In the genomic region with DNA sequence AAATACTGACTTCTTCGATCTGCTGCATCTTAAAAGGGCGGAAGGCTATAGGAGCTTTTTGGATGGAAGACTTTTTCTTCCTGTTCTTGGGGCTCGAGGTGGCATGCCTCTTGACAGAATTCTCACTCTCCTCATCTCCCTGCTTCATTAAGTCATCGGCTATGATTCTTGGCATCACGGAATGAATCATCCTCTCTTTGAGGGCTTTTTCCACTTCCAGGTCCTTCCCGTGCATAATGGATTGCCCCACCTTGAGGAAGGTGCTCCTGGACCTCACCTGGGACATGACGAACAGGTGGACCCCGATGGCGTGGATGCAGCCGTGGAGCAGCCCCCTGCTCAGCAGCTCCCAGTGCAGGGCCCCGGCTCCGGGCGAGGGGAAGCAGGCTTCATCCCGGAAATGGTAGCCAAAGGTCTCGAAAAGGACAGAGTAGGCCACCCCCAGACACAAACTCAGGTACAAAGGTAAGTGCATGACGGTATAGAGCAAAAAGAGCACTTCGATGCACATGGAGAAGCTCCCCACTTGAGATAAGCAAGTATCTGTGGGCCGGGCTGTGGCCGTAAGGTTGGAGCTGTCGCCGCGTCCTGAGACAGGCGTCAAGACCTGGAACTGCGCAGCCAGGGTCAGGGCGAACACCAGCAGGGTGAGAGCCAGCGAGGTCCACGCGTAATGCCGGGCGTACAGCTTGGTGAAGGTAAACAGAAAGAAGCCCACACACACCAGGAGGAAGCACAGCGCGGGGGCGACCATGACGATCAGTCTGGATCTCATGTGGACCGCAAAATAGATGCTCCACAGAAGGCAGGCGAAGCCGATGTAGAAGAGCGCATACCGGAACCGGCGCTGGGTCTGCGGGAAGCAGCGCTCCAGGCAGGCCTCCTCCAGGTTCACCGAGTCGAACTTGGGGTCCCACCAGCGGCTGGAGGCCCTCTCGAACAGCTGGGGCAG, we compare ENCODE assay signal across 9 cellular contexts. TPM values are rescaled to one million over a fixed set of nuclear protein-coding genes. Genes with fewer than 3 reads are reported as not detected.
DNase-seq lines count a peak whose midpoint lies in the region; ATAC-seq and TF ChIP-seq lines count a peak whose summit lies in the region.
"Had no signal": no experiment of that assay in that cellular context is flagged by ENCODE, and none has a peak within 500 bp of the region (broad histone marks: within the 10 kb centered on the region; RNA-seq: fewer than 3 reads in every experiment).

No MANE protein-coding gene starts in this region.

- no peaks in the 10 kb centered on the region for H3K9me2 ChIP-seq in MM.1S (replicated peaks; ENCODE audit: insufficient read depth, low read length)

- H3K27me3 Mint-ChIP-seq in activated naive CD4-positive, alpha-beta T cell treated with anti-CD3 and anti-CD28 coated beads, Interleukin-2, amount 50 U/mL, for 24 hours: no peaks in the 10 kb centered on the region

- intact Hi-C loops in mammary epithelial cell (cut with micrococcal nuclease): loop anchor here (1.0 to 5.0 kb wide), 5 partner anchors 62 to 218 kb away; no protein-coding TSS in a partner anchor

- no peak for ATAC-seq in HG03196 (IDR thresholded peaks at IDR 0.05; ENCODE audit: unreplicated experiment)

- peaks cover 48% of the 10 kb centered on the region for H3K4me1 Mint-ChIP-seq in activated naive CD4-positive, alpha-beta T cell treated with anti-CD3 and anti-CD28 coated beads, Interleukin-2, amount 50 U/mL, for 24 hours

- TSS peak; percentile 48 for BruUV-seq in mammary epithelial cell (replicated peaks; lab: Mats Ljungman, UMichigan)

- H3K36me3 ChIP-seq in mammary epithelial cell (ENCODE audit: insufficient read depth, low read length): no peaks in the 10 kb centered on the region
- H3K36me3 ChIP-seq in mesodermal cell (ENCODE audit: control insufficient read depth, insufficient read depth, low read length): peaks cover 11% of the 10 kb centered on the region
- H3K36me3 ChIP-seq in urinary bladder (ENCODE audit: insufficient read depth): no peaks in the 10 kb centered on the region
- no peaks in the 10 kb centered on the region for H3K36me3 ChIP-seq in MM.1S (replicated peaks; ENCODE audit: insufficient read depth, low read length)

- WGBS in mammary epithelial cell (ENCODE audit: low coverage, missing lambda C conversion rate): 93% methylated on average over 28 of the region's 47 CpGs
- 91 to 93% methylated on average over 44 to 45 of the region's 47 CpGs for WGBS in mesodermal cell (ENCODE audit: insufficient coverage in 2 of 2), 2 experiments
- 60% methylated on average over 47 of the region's 47 CpGs for WGBS in urinary bladder

- H3F3A ChIP-seq in MM.1S (ENCODE audit: insufficient read depth, low read length): no peaks in the 10 kb centered on the region

- no peaks in the 10 kb centered on the region for H3K9me3 Mint-ChIP-seq in activated naive CD4-positive, alpha-beta T cell treated with anti-CD3 and anti-CD28 coated beads, Interleukin-2, amount 50 U/mL, for 24 hours

- peak overlapping the region; percentile 70 for H3K4me2 ChIP-seq in mammary epithelial cell (ENCODE audit: insufficient read depth, low read depth, low read length)
- no peak overlapping the region for H3K4me2 ChIP-seq in MM.1S (ENCODE audit: low read depth, low read length)

- H2AFZ ChIP-seq in mammary epithelial cell (ENCODE audit: low read depth, low read length): no peak overlapping the region
- no peak overlapping the region for H2AFZ ChIP-seq in MM.1S (ENCODE audit: low read length)

- TF ChIP-seq CTCF in mammary epithelial cell (conservative IDR thresholded peaks at IDR 0.05 in 1 of 2, IDR thresholded peaks at IDR 0.05 in 1 of 2; ENCODE audit: extremely low read depth in 1 of 2, insufficient read depth in 1 of 2, low read depth in 1 of 2, low read length in 2 of 2) (no peak), MM.1S (IDR thresholded peaks at IDR 0.05; ENCODE audit: low read length) (no peak)

- H4K20me1 ChIP-seq in mammary epithelial cell (ENCODE audit: insufficient read depth, low read length) (no peaks in the 10 kb centered on the region), MM.1S (ENCODE audit: insufficient read depth, low read length) (no peaks in the 10 kb centered on the region)

- H3K36me3 Mint-ChIP-seq in activated naive CD4-positive, alpha-beta T cell treated with anti-CD3 and anti-CD28 coated beads, Interleukin-2, amount 50 U/mL, for 24 hours: no peaks in the 10 kb centered on the region

- H3K27me3 ChIP-seq in mammary epithelial cell (ENCODE audit: insufficient read depth, low read length) (no peaks in the 10 kb centered on the region), MM.1S (replicated peaks; ENCODE audit: insufficient read depth, low read length) (peaks cover 17% of the 10 kb centered on the region)

- H3K9ac ChIP-seq in mammary epithelial cell (ENCODE audit: insufficient read depth, low read length): no peak overlapping the region
- no peak overlapping the region for H3K9ac ChIP-seq in MM.1S (ENCODE audit: low read length)

- H3K27ac ChIP-seq in mammary epithelial cell (ENCODE audit: insufficient read depth, low read depth, low read length) (no peak overlapping the region), mesodermal cell (ENCODE audit: low read depth, low read length, severe bottlenecking) (no peak overlapping the region), urinary bladder (ENCODE audit: low read depth) (no peak overlapping the region), MM.1S (ENCODE audit: low read length) (no peak overlapping the region)

- H3K4me1 ChIP-seq in mammary epithelial cell (ENCODE audit: insufficient read depth, low read length) (peaks cover 24% of the 10 kb centered on the region), mesodermal cell (ENCODE audit: control insufficient read depth, insufficient read depth, low read length, poor library complexity, severe bottlenecking) (peaks cover 40% of the 10 kb centered on the region), urinary bladder (ENCODE audit: insufficient read depth) (no peaks in the 10 kb centered on the region), MM.1S (ENCODE audit: low read length) (no peaks in the 10 kb centered on the region)

- CTCF ChIA-PET in mammary epithelial cell (lab: Charles Lee; ENCODE audit: low non-redundant PET): no interaction called here

- in situ Hi-C loops in mammary epithelial cell (cut with MboI; ENCODE audit: low sequenced_read_pairs in 2 of 2): loop anchor here in 1 of 2 donors (10.0 kb wide), 1 partner anchor 140 kb away; no protein-coding TSS in a partner anchor

- dilution Hi-C loops in mammary epithelial cell (cut with HindIII; ENCODE audit: low sequenced_read_pairs): loop anchor here (5.0 to 10.0 kb wide), 4 partner anchors 53 to 340 kb away; no protein-coding TSS in a partner anchor

- H3K4me3 Mint-ChIP-seq in activated naive CD4-positive, alpha-beta T cell treated with anti-CD3 and anti-CD28 coated beads, Interleukin-2, amount 50 U/mL, for 24 hours: peak overlapping the region; percentile 79

- no peak overlapping the region for H3K27ac Mint-ChIP-seq in activated naive CD4-positive, alpha-beta T cell treated with anti-CD3 and anti-CD28 coated beads, Interleukin-2, amount 50 U/mL, for 24 hours

- DNase-seq in activated naive CD4-positive, alpha-beta T cell treated with anti-CD3 and anti-CD28 coated beads, Interleukin-2, amount 50 U/mL, for 16 hours: no peak
- DNase-seq in mammary epithelial cell: no peak
- no peak for DNase-seq in MM.1S
- DNase-seq in activated CD4-positive, CD25-positive, alpha-beta regulatory T cell (lab: John Stamatoyannopoulos, UW): no peak
- DNase-seq: foreskin melanocyte had no signal

- H3K4me3 ChIP-seq in mammary epithelial cell (replicated peaks in 1 of 3; ENCODE audit: insufficient read depth in 1 of 3, low read depth in 2 of 3, low read length in 3 of 3) (peak overlapping the region in 2 of 3 experiments; percentile 56 to 59), mesodermal cell (ENCODE audit: extremely low read depth, insufficient read depth, low read length, poor library complexity, severe bottlenecking) (peak overlapping the region; percentile 61), urinary bladder (ENCODE audit: low read depth, low read length) (peak overlapping the region; percentile 89), MM.1S (ENCODE audit: low read length) (no peak overlapping the region)

- H3K9me3 ChIP-seq in mammary epithelial cell (replicated peaks; ENCODE audit: insufficient read depth, low read length) (no peaks in the 10 kb centered on the region), mesodermal cell (ENCODE audit: control insufficient read depth, low read length) (no peaks in the 10 kb centered on the region), MM.1S (replicated peaks; ENCODE audit: insufficient read depth, low read length) (no peaks in the 10 kb centered on the region)

- H3K79me2 ChIP-seq in mammary epithelial cell (ENCODE audit: insufficient read depth, low read length) (peaks cover 28% of the 10 kb centered on the region), MM.1S (ENCODE audit: low read length) (no peaks in the 10 kb centered on the region)

RNA-seq across cellular contexts. Expression of gene ADCY9, which starts 1.7 kb away (rescaled TPM):
- 10 to 100 TPM; 18.4 to 27.3 TPM for total RNA-seq in mammary epithelial cell
- polyA plus RNA-seq in mammary epithelial cell: 9.0 TPM
- 75.6 TPM for polyA minus RNA-seq in mammary epithelial cell
- 9.2 TPM for polyA plus RNA-seq in mesodermal cell (2013, experiment 1 of 2)
- polyA plus RNA-seq in mesodermal cell (2013, experiment 2 of 2): 10.7 TPM
- 18.6 TPM for total RNA-seq in urinary bladder
- polyA plus RNA-seq in urinary bladder: 21.8 TPM
